ENCODE assay signal across 8 cellular contexts in genomic region chr7:127651556-127652332, GRCh38. TPM values are rescaled to one million over a fixed set of nuclear protein-coding genes. Genes with fewer than 3 reads are reported as not detected.
A peak's percentile ranks its signal among the peaks of the same experiment; 100 is the strongest.
DNase-seq lines count a peak whose midpoint lies in the region; ATAC-seq and TF ChIP-seq lines count a peak whose summit lies in the region.

Gene SND1, plus strand, starts transcription at chr7:127652194. Its CDS starts 180 bp downstream, at chr7:127652374.

- H3K4me3 ChIP-seq in heart right ventricle: peak within 1 kb of the TSS; percentile 66 to 92 (median 80)
- peak within 1 kb of the TSS; percentile 98 for H3K4me3 ChIP-seq in upper lobe of right lung

- H3K27ac Mint-ChIP-seq in T-helper 1 cell treated with Interleukin-12 subunit alpha and Interleukin-12 subunit beta and Interleukin-4 antibody, amounts not matched to agents 30 μg/mL and 1 μg/mL, for 36 hours: peak within 1 kb of the TSS; percentile 98

- TF ChIP-seq CTCF in GM13977 (IDR thresholded peaks at IDR 0.05; ENCODE audit: extremely low read depth, insufficient read depth, missing control alignments) (no peak), heart right ventricle (IDR thresholded peaks at IDR 0.05) (no peak), upper lobe of right lung (IDR thresholded peaks at IDR 0.05) (no peak)

- H3K36me3 Mint-ChIP-seq in T-helper 1 cell treated with Interleukin-12 subunit alpha and Interleukin-12 subunit beta and Interleukin-4 antibody, amounts not matched to agents 30 μg/mL and 1 μg/mL, for 36 hours (ENCODE audit: low read depth): peaks cover 15% of the 10 kb centered on the region

- in situ Hi-C loops in GM13977 (cut with MboI; ENCODE audit: low pct_unique_long_range_greater_than_20kb, low sequenced_read_pairs, unreplicated experiment): no loop called here

- H3K9me3 ChIP-seq in heart right ventricle (no peaks in the 10 kb centered on the region), upper lobe of right lung (no peaks in the 10 kb centered on the region)

- H3K4me1 Mint-ChIP-seq in T-helper 1 cell treated with Interleukin-12 subunit alpha and Interleukin-12 subunit beta and Interleukin-4 antibody, amounts not matched to agents 30 μg/mL and 1 μg/mL, for 36 hours (ENCODE audit: low read depth): peaks cover 34% of the 10 kb centered on the region

- peak; percentile 97 for DNase-seq in GM13977 (ENCODE audit: low spot score)
- peak; percentile 96 for DNase-seq in NCI-H1694 (lab: John Stamatoyannopoulos, UW)
- DNase-seq in amniotic stem cell (lab: John Stamatoyannopoulos, UW): peak; percentile 97
- DNase-seq in heart right ventricle: peak; percentile 98 to 100
- DNase-seq in posterior vena cava (ENCODE audit: low spot score): peak; percentile 99
- DNase-seq in upper lobe of right lung: peak; percentile 99

- H3K36me3 ChIP-seq in heart right ventricle (peaks cover 0 to 4% (median 0%) of the 10 kb centered on the region in 9 donors), upper lobe of right lung (no peaks in the 10 kb centered on the region)

- H3K27me3 ChIP-seq in heart right ventricle: no peaks in the 10 kb centered on the region
- no peaks in the 10 kb centered on the region for H3K27me3 ChIP-seq in upper lobe of right lung

- peak within 1 kb of the TSS; percentile 99 for H3K4me3 Mint-ChIP-seq in T-helper 1 cell treated with Interleukin-12 subunit alpha and Interleukin-12 subunit beta and Interleukin-4 antibody, amounts not matched to agents 30 μg/mL and 1 μg/mL, for 36 hours

- WGBS in heart right ventricle, 2 donors: 0 to 1% methylated on average over 59 to 67 of the region's 67 CpGs

- H3K9me3 Mint-ChIP-seq in T-helper 1 cell treated with Interleukin-12 subunit alpha and Interleukin-12 subunit beta and Interleukin-4 antibody, amounts not matched to agents 30 μg/mL and 1 μg/mL, for 36 hours: no peaks in the 10 kb centered on the region

- intact Hi-C loops in heart right ventricle (cut with DNase I): loop anchor here in 8 of 10 donors (2.0 to 5.0 kb wide), 3 partner anchors 63 to 65 kb away; partner anchors contain the start of genes ARF5 (in 7 of the 8) and GCC1 (in 6 of the 8)
- intact Hi-C loops in posterior vena cava (cut with DNase I): loop anchor here in 1 of 2 donors (5.0 kb wide), 1 partner anchor 64 kb away; the partner anchor contains the start of genes ARF5 and GCC1
- intact Hi-C loops in upper lobe of right lung (cut with DNase I): no loop called here

- H3K27ac ChIP-seq in heart right ventricle (peak within 1 kb of the TSS; percentile 85 to 99 (median 94)), upper lobe of right lung (peak within 1 kb of the TSS; percentile 99)

- ATAC-seq in HG02884 (IDR thresholded peaks at IDR 0.05; ENCODE audit: unreplicated experiment) (peak; percentile 96), heart right ventricle (peak; percentile 97 to 99 (median 98)), upper lobe of right lung (peak; percentile 98)

- H3K4me1 ChIP-seq in heart right ventricle: peaks cover 0 to 49% (median 38%) of the 10 kb centered on the region in 9 donors
- peaks cover 28% of the 10 kb centered on the region for H3K4me1 ChIP-seq in upper lobe of right lung

- no peaks in the 10 kb centered on the region for H3K27me3 Mint-ChIP-seq in T-helper 1 cell treated with Interleukin-12 subunit alpha and Interleukin-12 subunit beta and Interleukin-4 antibody, amounts not matched to agents 30 μg/mL and 1 μg/mL, for 36 hours (ENCODE audit: low read depth)

RNA-seq across cellular contexts. Expression of gene SND1, which starts in this region (rescaled TPM):
- total RNA-seq in heart right ventricle (100 to 1,000 TPM in 1 of 10 donors, 10 to 100 TPM in 9; 66.8 to 104 (median 80.8) TPM), posterior vena cava (100 to 1,000 TPM; 131 to 135 TPM), upper lobe of right lung (150 TPM)
- polyA plus RNA-seq in heart right ventricle: 100 to 1,000 TPM in 1 of 2 donors, 10 to 100 TPM in 1; 39.9 to 107 TPM

Comparison
In these comparisons a context has a peak if more than half of its experiments do, and no peak if none do; other contexts are left out.
1. Peak in every context shown above with its lines: DNase-seq, ATAC-seq, H3K4me3 ChIP-seq and H3K27ac ChIP-seq.